8 cellular contexts compared by ENCODE assay signal in genomic region chr4:39526810-39527295, GRCh38. TPM values are rescaled to one million over a fixed set of nuclear protein-coding genes. Genes with fewer than 3 reads are reported as not detected.
DNase-seq lines count a peak whose midpoint lies in the region; ATAC-seq lines count a peak whose summit lies in the region.

No MANE protein-coding gene starts in this region.

- peaks cover 16% of the 10 kb centered on the region for H3K4me1 Mint-ChIP-seq in activated CD4-positive, alpha-beta T cell treated with anti-CD3 and anti-CD28 coated beads for 36 hours
- H3K4me1 Mint-ChIP-seq in activated naive CD4-positive, alpha-beta T cell treated with anti-CD3 and anti-CD28 coated beads, Interleukin-2, amount 10 ng/mL, durations not matched to agents 7 days and 5 days: peaks cover 24% of the 10 kb centered on the region

- peak overlapping the region; percentile 83 for H3K9ac ChIP-seq in iPS-18a (ENCODE audit: low read length)

- H3K27ac Mint-ChIP-seq in activated CD4-positive, alpha-beta T cell treated with anti-CD3 and anti-CD28 coated beads for 36 hours: peak overlapping the region; percentile 82
- H3K27ac Mint-ChIP-seq in activated naive CD4-positive, alpha-beta T cell treated with anti-CD3 and anti-CD28 coated beads, Interleukin-2, amount 10 ng/mL, durations not matched to agents 7 days and 5 days: peak overlapping the region; percentile 68

- no peaks in the 10 kb centered on the region for H3K27me3 ChIP-seq in iPS-18a (ENCODE audit: control insufficient read depth, insufficient read depth, low read length)

- H3K9me3 Mint-ChIP-seq in activated CD4-positive, alpha-beta T cell treated with anti-CD3 and anti-CD28 coated beads for 36 hours (ENCODE audit: low read depth): peaks cover 14% of the 10 kb centered on the region
- peaks cover 13% of the 10 kb centered on the region for H3K9me3 Mint-ChIP-seq in activated naive CD4-positive, alpha-beta T cell treated with anti-CD3 and anti-CD28 coated beads, Interleukin-2, amount 10 ng/mL, durations not matched to agents 7 days and 5 days

- peak; percentile 61 for DNase-seq in activated CD4-positive, alpha-beta T cell treated with anti-CD3 and anti-CD28 coated beads for 36 hours
- DNase-seq in activated CD4-positive, alpha-beta T cell treated with anti-CD3 and anti-CD28 coated beads for 4 hours: no peak
- DNase-seq in Jurkat, Clone E6-1 (ENCODE audit: low read depth, low spot score): peak; percentile 39
- DNase-seq in activated naive CD4-positive, alpha-beta T cell treated with anti-CD3 and anti-CD28 coated beads, Interleukin-2, amount 10 ng/mL, durations not matched to agents 7 days and 5 days: peak; percentile 50
- DNase-seq in stimulated activated CD4-positive, alpha-beta T cell treated with anti-CD3 and anti-CD28 coated beads, Interleukin-2, amount 100 ng/mL, for 4 hours (ENCODE audit: low read depth): peak; percentile 3
- DNase-seq in NCI-H748 treated with DMSO at 0.1 percent for 48 hours (lab: John Stamatoyannopoulos, UW) (no peak), OCI-M2 (lab: John Stamatoyannopoulos, UW; ENCODE audit: unreplicated experiment) (no peak)

- POLR2A ChIA-PET in activated CD4-positive, alpha-beta T cell treated with anti-CD3 and anti-CD28 coated beads for 36 hours (lab: Charles Lee): interaction anchor here (0.6 to 1.2 kb wide), 5 partner anchors 14 to 1115 kb away, joined by 3 to 9 read pairs (median 6); partner anchors contain the start of genes RFC1 and SMIM14

- peaks cover 4% of the 10 kb centered on the region for H3K4me1 ChIP-seq in iPS-18a (ENCODE audit: control insufficient read depth, low read depth, low read length)

- H3K4me3 Mint-ChIP-seq in activated CD4-positive, alpha-beta T cell treated with anti-CD3 and anti-CD28 coated beads for 36 hours: peak overlapping the region; percentile 87
- H3K4me3 Mint-ChIP-seq in activated naive CD4-positive, alpha-beta T cell treated with anti-CD3 and anti-CD28 coated beads, Interleukin-2, amount 10 ng/mL, durations not matched to agents 7 days and 5 days: peak overlapping the region; percentile 98

- no peaks in the 10 kb centered on the region for H3K36me3 ChIP-seq in iPS-18a (ENCODE audit: control insufficient read depth, low read depth, low read length)

- peak overlapping the region; percentile 70 for H3K4me3 ChIP-seq in Jurkat, Clone E6-1 (ENCODE audit: low read length)
- H3K4me3 ChIP-seq in iPS-18a (ENCODE audit: low read length): peak overlapping the region; percentile 90

- CTCF ChIA-PET in activated CD4-positive, alpha-beta T cell treated with anti-CD3 and anti-CD28 coated beads for 36 hours (lab: Charles Lee): interaction anchor here (0.5 to 2.1 kb wide), 7 partner anchors 18 to 472 kb away, joined by 3 to 7 read pairs (median 3); no protein-coding TSS in a partner anchor
- CTCF ChIA-PET in activated naive CD4-positive, alpha-beta T cell treated with anti-CD3 and anti-CD28 coated beads, Interleukin-2, amount 10 ng/mL, durations not matched to agents 7 days and 5 days (lab: Charles Lee): interaction anchor here (1.0 kb wide), 1 partner anchor 171 kb away, joined by 4 read pairs; the partner anchor contains the start of gene UBE2K

- no peak for ATAC-seq in activated CD4-positive, alpha-beta T cell treated with anti-CD3 and anti-CD28 coated beads for 36 hours

- H3K27ac ChIP-seq in iPS-18a (ENCODE audit: low read length): peak overlapping the region; percentile 8

- H3K9me3 ChIP-seq in iPS-18a (ENCODE audit: control insufficient read depth, low read depth, low read length): peaks cover 8% of the 10 kb centered on the region

- intact Hi-C loops in activated CD4-positive, alpha-beta T cell treated with anti-CD3 and anti-CD28 coated beads for 36 hours (cut with DNase I, micrococcal nuclease): loop anchor here (1.0 to 10.0 kb wide), 14 partner anchors 58 to 862 kb away; partner anchors contain the start of genes RPL9 (in 2 of the 2), KLF3 (in 1 of the 2), LIAS (in 1 of the 2) and N4BP2 (in 1 of the 2)

- H3K27me3 Mint-ChIP-seq in activated CD4-positive, alpha-beta T cell treated with anti-CD3 and anti-CD28 coated beads for 36 hours: no peaks in the 10 kb centered on the region
- H3K27me3 Mint-ChIP-seq in activated naive CD4-positive, alpha-beta T cell treated with anti-CD3 and anti-CD28 coated beads, Interleukin-2, amount 10 ng/mL, durations not matched to agents 7 days and 5 days: peaks cover 10% of the 10 kb centered on the region

- H3K36me3 Mint-ChIP-seq in activated CD4-positive, alpha-beta T cell treated with anti-CD3 and anti-CD28 coated beads for 36 hours (ENCODE audit: low read depth): peaks cover 17% of the 10 kb centered on the region
- peaks cover 13% of the 10 kb centered on the region for H3K36me3 Mint-ChIP-seq in activated naive CD4-positive, alpha-beta T cell treated with anti-CD3 and anti-CD28 coated beads, Interleukin-2, amount 10 ng/mL, durations not matched to agents 7 days and 5 days

RNA-seq across cellular contexts. Expression of gene UGDH, which starts 0.4 kb away (rescaled TPM):
- total RNA-seq in activated CD4-positive, alpha-beta T cell treated with anti-CD3 and anti-CD28 coated beads for 36 hours: 10 to 100 TPM; 30.2 to 31.3 TPM
- polyA plus RNA-seq in Jurkat, Clone E6-1 (2012; ENCODE audit: insufficient read depth, insufficient read length): 15.8 TPM

Comparison
In these comparisons a context has a peak if more than half of its experiments do, and no peak if none do; other contexts are left out.
1. DNase-seq: peak in activated CD4-positive, alpha-beta T cell treated with anti-CD3 and anti-CD28 coated beads for 36 hours (single experiment), Jurkat, Clone E6-1 (single experiment), activated naive CD4-positive, alpha-beta T cell treated with anti-CD3 and anti-CD28 coated beads, Interleukin-2, amount 10 ng/mL, durations not matched to agents 7 days and 5 days (single experiment) and stimulated activated CD4-positive, alpha-beta T cell treated with anti-CD3 and anti-CD28 coated beads, Interleukin-2, amount 100 ng/mL, for 4 hours (single experiment); none in activated CD4-positive, alpha-beta T cell treated with anti-CD3 and anti-CD28 coated beads for 4 hours (0 of 2), NCI-H748 treated with DMSO at 0.1 percent for 48 hours (single experiment) and OCI-M2 (single experiment).